ENCODE assay signal across 1 cellular context in the genomic region with DNA sequence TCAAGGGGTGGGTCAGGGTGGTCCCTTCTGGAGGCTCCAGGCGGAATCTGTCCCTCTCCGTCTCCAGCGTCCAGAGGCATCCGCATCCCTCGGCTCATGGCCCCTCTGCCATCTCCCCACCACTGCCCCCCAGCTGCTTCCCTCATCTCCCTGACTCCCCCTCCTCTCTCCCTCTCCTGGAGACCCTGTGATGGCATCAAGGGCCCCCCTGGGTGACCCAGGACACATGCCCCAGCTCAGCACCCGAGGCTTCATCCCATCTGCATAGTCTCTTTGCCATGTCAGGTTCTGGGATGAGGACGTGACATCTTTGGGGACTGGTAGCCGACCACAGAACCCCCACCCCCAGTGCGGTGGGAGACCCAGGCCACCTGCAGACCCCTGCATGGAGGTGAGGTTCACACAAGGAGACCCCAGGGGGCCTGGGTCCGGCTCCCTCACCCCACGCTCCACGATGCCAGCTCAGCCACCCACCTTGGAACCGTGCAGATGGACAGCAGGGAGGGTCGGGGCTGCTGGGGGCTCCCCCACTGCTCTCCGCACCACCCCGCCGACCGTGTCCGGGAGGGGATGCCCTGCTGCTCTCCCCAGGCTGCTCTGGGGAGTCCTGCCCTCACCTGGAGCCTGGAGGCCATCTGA.
TF ChIP-seq lines count a peak whose summit lies in the region.

No MANE protein-coding gene starts in this region.

TF ChIP-seq in IMR-90, 13 proteins besides CTCF, POLR2A, EP300 and RAD21:
- no peak for TF ChIP-seq RFX5 (IDR thresholded peaks at IDR 0.05; ENCODE audit: low read depth, low read length)
- TF ChIP-seq, protein P1, sequence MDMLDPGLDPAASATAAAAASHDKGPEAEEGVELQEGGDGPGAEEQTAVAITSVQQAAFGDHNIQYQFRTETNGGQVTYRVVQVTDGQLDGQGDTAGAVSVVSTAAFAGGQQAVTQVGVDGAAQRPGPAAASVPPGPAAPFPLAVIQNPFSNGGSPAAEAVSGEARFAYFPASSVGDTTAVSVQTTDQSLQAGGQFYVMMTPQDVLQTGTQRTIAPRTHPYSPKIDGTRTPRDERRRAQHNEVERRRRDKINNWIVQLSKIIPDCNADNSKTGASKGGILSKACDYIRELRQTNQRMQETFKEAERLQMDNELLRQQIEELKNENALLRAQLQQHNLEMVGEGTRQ (IDR thresholded peaks at IDR 0.05; ENCODE audit: low read depth, low read length): no peak
- TF ChIP-seq BHLHE40 (IDR thresholded peaks at IDR 0.05; ENCODE audit: low read depth, low read length): no peak
- TF ChIP-seq CEBPB (IDR thresholded peaks at IDR 0.05; ENCODE audit: low read depth, low read length): no peak
- no peak for TF ChIP-seq NFE2L2 (IDR thresholded peaks at IDR 0.05; ENCODE audit: low read depth, low read length)
- no peak for TF ChIP-seq FOS (IDR thresholded peaks at IDR 0.05; ENCODE audit: low read depth, low read length)
- no peak for TF ChIP-seq SMC3 (IDR thresholded peaks at IDR 0.05; ENCODE audit: low read depth, low read length)
- no peak for TF ChIP-seq RCOR1 (IDR thresholded peaks at IDR 0.05; ENCODE audit: insufficient replicate concordance, low read length)
- TF ChIP-seq MXI1 (IDR thresholded peaks at IDR 0.05; ENCODE audit: borderline replicate concordance, low read depth, low read length): no peak
- TF ChIP-seq MAFK (IDR thresholded peaks at IDR 0.05; ENCODE audit: low read depth, low read length): no peak
- TF ChIP-seq, protein P2, sequence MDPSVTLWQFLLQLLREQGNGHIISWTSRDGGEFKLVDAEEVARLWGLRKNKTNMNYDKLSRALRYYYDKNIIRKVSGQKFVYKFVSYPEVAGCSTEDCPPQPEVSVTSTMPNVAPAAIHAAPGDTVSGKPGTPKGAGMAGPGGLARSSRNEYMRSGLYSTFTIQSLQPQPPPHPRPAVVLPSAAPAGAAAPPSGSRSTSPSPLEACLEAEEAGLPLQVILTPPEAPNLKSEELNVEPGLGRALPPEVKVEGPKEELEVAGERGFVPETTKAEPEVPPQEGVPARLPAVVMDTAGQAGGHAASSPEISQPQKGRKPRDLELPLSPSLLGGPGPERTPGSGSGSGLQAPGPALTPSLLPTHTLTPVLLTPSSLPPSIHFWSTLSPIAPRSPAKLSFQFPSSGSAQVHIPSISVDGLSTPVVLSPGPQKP (IDR thresholded peaks at IDR 0.05; ENCODE audit: borderline replicate concordance, low read depth, low read length): no peak
- TF ChIP-seq MAZ (IDR thresholded peaks at IDR 0.05; ENCODE audit: borderline replicate concordance, low read depth, low read length): no peak
- no peak for TF ChIP-seq CHD1 (IDR thresholded peaks at IDR 0.05; ENCODE audit: low read depth, low read length)
